ENCODE assay signal across 8 cellular contexts in the genomic region with DNA sequence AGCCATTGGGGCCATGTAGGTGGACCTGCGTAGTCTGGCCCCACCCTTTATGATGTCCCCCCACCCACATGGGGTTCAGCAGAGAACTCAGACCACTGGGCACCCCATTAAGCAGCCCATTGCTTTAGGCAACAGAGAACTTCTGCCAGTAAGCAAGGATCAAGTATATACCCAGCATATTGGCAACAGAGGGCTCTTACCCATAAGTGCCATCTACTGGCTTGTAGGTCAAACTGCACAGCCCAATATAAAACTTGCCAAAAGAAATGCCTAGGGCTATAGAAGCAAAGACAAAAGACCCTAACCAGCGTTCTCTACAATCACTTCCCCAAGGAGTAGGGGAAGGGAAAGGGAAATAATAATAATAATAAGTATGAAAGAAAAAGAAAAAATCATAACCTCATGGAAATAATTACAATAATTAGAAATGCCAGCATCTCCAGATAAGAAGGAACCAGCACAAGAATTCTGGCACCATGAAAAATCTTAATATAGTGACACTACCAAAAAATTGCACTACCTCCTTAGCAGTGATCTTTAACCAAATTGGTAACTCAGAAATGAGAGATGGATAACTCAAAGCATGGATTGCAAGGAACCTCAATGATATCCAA.
DNase-seq lines count a peak whose midpoint lies in the region; ATAC-seq and TF ChIP-seq lines count a peak whose summit lies in the region.

No MANE protein-coding gene starts in this region.

- H3K4me3 ChIP-seq in GM12875 (ENCODE audit: low read depth, low read length) (no peak overlapping the region), WI38 (ENCODE audit: low read depth, low read length) (no peak overlapping the region), lower lobe of right lung (no peak overlapping the region)

- no peak for DNase-seq in lower lobe of right lung
- no peak for DNase-seq in NCI-H2227 treated with DMSO at 0.1 percent for 48 hours (lab: John Stamatoyannopoulos, UW)
- DNase-seq in germinal center (ENCODE audit: low spot score) = no peak
- DNase-seq in stimulated activated CD4-positive, alpha-beta T cell treated with anti-CD3 and anti-CD28 coated beads, Interleukin-4, amount 100 ng/mL, for 4 hours = no peak

- H3K36me3 ChIP-seq in lower lobe of right lung = no peaks in the 10 kb centered on the region

- H3K4me1 ChIP-seq in lower lobe of right lung = no peaks in the 10 kb centered on the region

- intact Hi-C loops in lower lobe of right lung (cut with DNase I) = no loop called here

- H3K27ac ChIP-seq in lower lobe of right lung = no peak overlapping the region

- no peaks in the 10 kb centered on the region for H3K27me3 ChIP-seq in lower lobe of right lung (ENCODE audit: low read depth)

- no peaks in the 10 kb centered on the region for H3K9me3 ChIP-seq in lower lobe of right lung

- TF ChIP-seq CTCF in GM12875 (IDR thresholded peaks at IDR 0.05; ENCODE audit: borderline replicate concordance, insufficient read depth, low read depth, low read length) = peak; percentile 56
- peak; percentile 39; the same call in 1 of the 2 replicates for TF ChIP-seq CTCF in WI38 (IDR thresholded peaks at IDR 0.05; ENCODE audit: low read depth, low read length)
- TF ChIP-seq CTCF in lower lobe of right lung (IDR thresholded peaks at IDR 0.05) = peak; percentile 43

- ATAC-seq in HG02970 (IDR thresholded peaks at IDR 0.05; ENCODE audit: low FRiP score, unreplicated experiment) (peak; percentile 63), lower lobe of right lung (peak; percentile 41 to 69), GM21723 (IDR thresholded peaks at IDR 0.05; ENCODE audit: unreplicated experiment) (no peak)
